Comparison of ENCODE assay signal across 10 cellular contexts in the genomic region with DNA sequence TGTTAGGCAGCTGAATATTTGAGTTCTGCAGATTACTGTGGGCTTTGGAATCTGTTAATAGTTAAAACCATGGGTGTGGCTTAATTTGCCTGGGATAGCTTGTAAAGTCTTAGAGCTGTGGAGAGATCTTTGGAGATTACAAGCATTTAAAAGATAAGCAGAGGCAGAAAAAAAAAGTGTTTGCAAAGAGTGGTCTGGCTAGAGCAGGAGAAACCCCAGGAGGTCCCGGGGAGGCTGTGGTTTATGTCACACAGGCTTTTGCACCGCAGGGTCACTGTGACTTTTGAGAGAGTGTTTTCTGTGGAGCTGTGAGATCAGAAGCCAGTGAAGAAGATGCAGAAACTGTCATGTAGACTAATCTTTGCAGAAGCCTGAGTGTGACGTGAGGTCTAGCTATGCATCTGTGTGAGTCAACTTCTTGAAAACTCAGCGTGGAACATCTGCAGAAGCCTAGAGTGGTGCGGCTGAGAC. TPM values are rescaled to one million over a fixed set of nuclear protein-coding genes. Genes with fewer than 3 reads are reported as not detected.
A peak's percentile ranks its signal among the peaks of the same experiment; 100 is the strongest.
DNase-seq lines count a peak whose midpoint lies in the region; ATAC-seq and TF ChIP-seq lines count a peak whose summit lies in the region.
"Had no signal": no experiment of that assay in that cellular context is flagged by ENCODE, and none has a peak within 500 bp of the region (broad histone marks: within the 10 kb centered on the region; RNA-seq: fewer than 3 reads in every experiment).

No MANE protein-coding gene starts in this region.

- peak; percentile 83 for ATAC-seq in stimulated activated memory B cell treated with anti-CD40 and anti-IgM and Interleukin-4, amounts not matched to agents 10 μg/mL and 1 μg/mL and 100 μg/mL, for 72 hours
- no peak for ATAC-seq in HG02571 (IDR thresholded peaks at IDR 0.05; ENCODE audit: unreplicated experiment)

- no peaks in the 10 kb centered on the region for H3K9me3 Mint-ChIP-seq in activated CD4-positive, alpha-beta T cell treated with anti-CD3 and anti-CD28 coated beads, Interleukin-2, amount 10 ng/mL, durations not matched to agents 24 days and 14 days
- H3K9me3 Mint-ChIP-seq in stimulated activated memory B cell treated with anti-CD40 and anti-IgM and Interleukin-4, amounts not matched to agents 10 μg/mL and 1 μg/mL and 100 μg/mL, for 72 hours: no peaks in the 10 kb centered on the region
- H3K9me3 Mint-ChIP-seq in progenitor cell of endocrine pancreas (ENCODE audit: low read depth): no peaks in the 10 kb centered on the region

- peaks cover 2% of the 10 kb centered on the region for H3K27me3 Mint-ChIP-seq in activated CD4-positive, alpha-beta T cell treated with anti-CD3 and anti-CD28 coated beads, Interleukin-2, amount 10 ng/mL, durations not matched to agents 24 days and 14 days
- no peaks in the 10 kb centered on the region for H3K27me3 Mint-ChIP-seq in stimulated activated memory B cell treated with anti-CD40 and anti-IgM and Interleukin-4, amounts not matched to agents 10 μg/mL and 1 μg/mL and 100 μg/mL, for 72 hours
- no peaks in the 10 kb centered on the region for H3K27me3 Mint-ChIP-seq in progenitor cell of endocrine pancreas

- H3K27ac Mint-ChIP-seq in activated CD4-positive, alpha-beta T cell treated with anti-CD3 and anti-CD28 coated beads, Interleukin-2, amount 10 ng/mL, durations not matched to agents 24 days and 14 days: peak overlapping the region; percentile 57
- H3K27ac Mint-ChIP-seq in stimulated activated memory B cell treated with anti-CD40 and anti-IgM and Interleukin-4, amounts not matched to agents 10 μg/mL and 1 μg/mL and 100 μg/mL, for 72 hours: peak overlapping the region; percentile 94
- H3K27ac Mint-ChIP-seq in progenitor cell of endocrine pancreas: no peak overlapping the region

- intact Hi-C loops in activated CD4-positive, alpha-beta T cell treated with anti-CD3 and anti-CD28 coated beads, Interleukin-2, amount 10 ng/mL, durations not matched to agents 24 days and 14 days (cut with micrococcal nuclease): loop anchor here (5.0 kb wide), 1 partner anchor 88 kb away; no protein-coding TSS in a partner anchor

- H3K36me3 Mint-ChIP-seq in activated CD4-positive, alpha-beta T cell treated with anti-CD3 and anti-CD28 coated beads, Interleukin-2, amount 10 ng/mL, durations not matched to agents 24 days and 14 days (ENCODE audit: low read depth): peaks cover 13% of the 10 kb centered on the region
- peaks cover 40% of the 10 kb centered on the region for H3K36me3 Mint-ChIP-seq in stimulated activated memory B cell treated with anti-CD40 and anti-IgM and Interleukin-4, amounts not matched to agents 10 μg/mL and 1 μg/mL and 100 μg/mL, for 72 hours
- H3K36me3 Mint-ChIP-seq in progenitor cell of endocrine pancreas (ENCODE audit: insufficient read depth): no peaks in the 10 kb centered on the region

- peak; percentile 86 for DNase-seq in activated CD4-positive, alpha-beta T cell treated with anti-CD3 and anti-CD28 coated beads, Interleukin-2, amount 10 ng/mL, durations not matched to agents 24 days and 14 days
- DNase-seq in activated CD4-positive, alpha-beta T cell treated with anti-CD3 and anti-CD28 coated beads for 1 hour: no peak
- peak in 3 of 5 experiments; percentile 8 to 95 (median 60) for DNase-seq in T-helper 2 cell
- DNase-seq in fibroblast of the aortic adventitia (ENCODE audit: low read depth): peak; percentile 75
- DNase-seq in progenitor cell of endocrine pancreas (ENCODE audit: low spot score, unreplicated experiment): no peak
- no peak for DNase-seq in NCI-H187 (lab: John Stamatoyannopoulos, UW)
- DNase-seq: dorsolateral prefrontal cortex had no signal

- no peak for TF ChIP-seq CTCF in fibroblast of the aortic adventitia (IDR thresholded peaks at IDR 0.05; ENCODE audit: insufficient read depth, low read length)
- TF ChIP-seq CTCF in progenitor cell of endocrine pancreas (IDR thresholded peaks at IDR 0.05; ENCODE audit: unreplicated experiment): no peak

- H3K4me3 ChIP-seq in fibroblast of the aortic adventitia (ENCODE audit: low read depth, low read length): no peak overlapping the region
- H3K4me3 ChIP-seq: dorsolateral prefrontal cortex, PC-9 had no signal

- H3K4me3 Mint-ChIP-seq in activated CD4-positive, alpha-beta T cell treated with anti-CD3 and anti-CD28 coated beads, Interleukin-2, amount 10 ng/mL, durations not matched to agents 24 days and 14 days: peak overlapping the region; percentile 30
- H3K4me3 Mint-ChIP-seq in stimulated activated memory B cell treated with anti-CD40 and anti-IgM and Interleukin-4, amounts not matched to agents 10 μg/mL and 1 μg/mL and 100 μg/mL, for 72 hours: peak overlapping the region; percentile 42
- H3K4me3 Mint-ChIP-seq in progenitor cell of endocrine pancreas (ENCODE audit: low read depth): no peak overlapping the region

- H3K4me1 Mint-ChIP-seq in activated CD4-positive, alpha-beta T cell treated with anti-CD3 and anti-CD28 coated beads, Interleukin-2, amount 10 ng/mL, durations not matched to agents 24 days and 14 days: peaks cover 87% of the 10 kb centered on the region
- peaks cover 100% of the 10 kb centered on the region for H3K4me1 Mint-ChIP-seq in stimulated activated memory B cell treated with anti-CD40 and anti-IgM and Interleukin-4, amounts not matched to agents 10 μg/mL and 1 μg/mL and 100 μg/mL, for 72 hours
- peaks cover 35% of the 10 kb centered on the region for H3K4me1 Mint-ChIP-seq in progenitor cell of endocrine pancreas (ENCODE audit: low read depth)

RNA-seq across cellular contexts. Expression of gene SETBP1, which starts 49.0 kb away (rescaled TPM):
- total RNA-seq in activated CD4-positive, alpha-beta T cell treated with anti-CD3 and anti-CD28 coated beads, Interleukin-2, amount 10 ng/mL, durations not matched to agents 24 days and 14 days: 21.9 and 22.6 TPM in 2 replicates
- total RNA-seq in fibroblast of the aortic adventitia (ENCODE audit: low replicate concordance): 10.5 and 15.0 TPM in 2 replicates
- total RNA-seq in progenitor cell of endocrine pancreas: 30.8 and 32.2 TPM in 2 replicates

Comparison
In these comparisons a context has a peak if more than half of its experiments do, and no peak if none do; other contexts are left out.
1. DNase-seq: peak in activated CD4-positive, alpha-beta T cell treated with anti-CD3 and anti-CD28 coated beads, Interleukin-2, amount 10 ng/mL, durations not matched to agents 24 days and 14 days (single experiment), T-helper 2 cell (3 of 5) and fibroblast of the aortic adventitia (single experiment); none in activated CD4-positive, alpha-beta T cell treated with anti-CD3 and anti-CD28 coated beads for 1 hour (single experiment), progenitor cell of endocrine pancreas (single experiment) and NCI-H187 (0 of 2).